31 cellular contexts compared by ENCODE assay signal in the genomic region with DNA sequence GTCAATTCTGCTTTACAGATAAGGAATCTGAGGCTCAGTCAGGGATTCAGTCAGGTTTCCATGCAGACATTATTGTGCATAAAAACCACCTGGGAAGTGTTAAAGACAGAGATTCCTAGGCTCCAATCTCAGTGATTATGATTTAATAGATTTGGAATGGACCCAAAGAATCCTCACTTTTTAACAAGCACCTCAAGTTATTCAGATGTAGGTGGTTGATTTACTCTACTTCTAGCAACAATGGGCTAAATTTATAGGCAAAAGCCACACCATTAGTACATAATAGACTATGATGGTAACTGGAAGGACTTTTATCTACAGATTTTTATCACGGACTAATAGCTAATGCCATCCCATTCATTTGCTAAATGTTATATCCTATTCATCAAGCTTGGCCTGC.
"Had no signal": no experiment of that assay in that cellular context is flagged by ENCODE, and none has a peak within 500 bp of the region (broad histone marks: within the 10 kb centered on the region; RNA-seq: fewer than 3 reads in every experiment).

No MANE protein-coding gene starts in this region.

- H3K9me3 Mint-ChIP-seq: activated B cell treated with CpG ODN at 0.5 μM for 24 hours; activated CD4-positive, alpha-beta memory T cell treated with anti-CD3 and anti-CD28 coated beads, Interleukin-2, amount 10 ng/mL, durations not matched to agents 7 days and 5 days; activated CD4-positive, alpha-beta T cell treated with anti-CD3 and anti-CD28 coated beads, Interleukin-2, amount 10 ng/mL, durations not matched to agents 7 days and 5 days; activated T-cell treated with anti-CD3 and anti-CD28 coated beads, Interleukin-2, amount 50 U/mL, for 24 hours; brain; T-helper 2 cell treated with Interferon-gamma antibody and Interleukin-4, amounts not matched to agents 5 μg/mL and 100 μg/mL, for 36 hours had no signal

- H3K36me3 Mint-ChIP-seq: activated naive CD8-positive, alpha-beta T cell; brain had no signal

- H3K4me1 ChIP-seq: breast epithelium, colonic mucosa, esophagus squamous epithelium, gastroesophageal sphincter had no signal

- H3K27ac ChIP-seq: breast epithelium, cardiac muscle cell, colonic mucosa, epithelial cell of prostate, esophagus squamous epithelium, gastroesophageal sphincter, WERI-Rb-1 had no signal

- DNase-seq: activated B cell treated with CpG ODN at 0.5 μM for 24 hours; activated CD4-positive, alpha-beta memory T cell treated with anti-CD3 and anti-CD28 coated beads, Interleukin-2, amount 10 ng/mL, durations not matched to agents 7 days and 5 days; activated CD4-positive, alpha-beta T cell treated with anti-CD3 and anti-CD28 coated beads, Interleukin-2, amount 10 ng/mL, durations not matched to agents 7 days and 5 days; activated CD4-positive, alpha-beta T cell treated with anti-CD3 and anti-CD28 coated beads, Interleukin-2, amount 50 U/mL, for 4 hours; activated CD8-positive, alpha-beta memory T cell treated with anti-CD3 and anti-CD28 coated beads, Interleukin-2, amount 50 U/mL, for 48 hours; activated gamma-delta T cell; activated naive CD4-positive, alpha-beta T cell; activated naive CD4-positive, alpha-beta T cell treated with anti-CD3 and anti-CD28 coated beads, Interleukin-2, amount 50 U/mL, for 16 hours; activated T-cell treated with anti-CD3 and anti-CD28 coated beads for 4 hours; activated T-cell treated with anti-CD3 and anti-CD28 coated beads, Interleukin-2, amount 50 U/mL, for 24 hours; activated T-cell treated with anti-CD3 and anti-CD28 coated beads, Interleukin-2, amount 50 U/mL, for 72 hours; amniotic stem cell; aorta; central memory CD4-positive, alpha-beta T cell; cerebellar nuclear complex; colonic mucosa; effector CD8-positive, alpha-beta T cell; esophagus squamous epithelium; foreskin melanocyte; T-helper 1 cell; T-helper 17 cell; T1000; WERI-Rb-1 had no signal

- H3K27me3 Mint-ChIP-seq: brain had no signal

- H3K4me1 Mint-ChIP-seq: activated B cell treated with CpG ODN at 0.5 μM for 24 hours; activated CD4-positive, alpha-beta memory T cell treated with anti-CD3 and anti-CD28 coated beads, Interleukin-2, amount 10 ng/mL, durations not matched to agents 7 days and 5 days; activated CD4-positive, alpha-beta T cell treated with anti-CD3 and anti-CD28 coated beads, Interleukin-2, amount 10 ng/mL, durations not matched to agents 7 days and 5 days had no signal

- H3K9me3 ChIP-seq: breast epithelium, colonic mucosa, esophagus squamous epithelium, gastroesophageal sphincter had no signal

- H3K27ac Mint-ChIP-seq: activated B cell treated with CpG ODN at 0.5 μM for 24 hours; activated CD4-positive, alpha-beta memory T cell treated with anti-CD3 and anti-CD28 coated beads, Interleukin-2, amount 10 ng/mL, durations not matched to agents 7 days and 5 days; activated CD4-positive, alpha-beta T cell treated with anti-CD3 and anti-CD28 coated beads, Interleukin-2, amount 10 ng/mL, durations not matched to agents 7 days and 5 days; activated naive CD8-positive, alpha-beta T cell; activated T-cell treated with anti-CD3 and anti-CD28 coated beads, Interleukin-2, amount 50 U/mL, for 24 hours; activated T-cell treated with anti-CD3 and anti-CD28 coated beads, Interleukin-2, amount 50 U/mL, for 72 hours; brain; T-helper 17 cell; T-helper 2 cell treated with Interferon-gamma antibody and Interleukin-4, amounts not matched to agents 5 μg/mL and 100 μg/mL, for 36 hours had no signal

- ATAC-seq: activated CD4-positive, CD25-positive, alpha-beta regulatory T cell treated with anti-CD3 and anti-CD28 coated beads, Interleukin-2, amount 50 U/mL, for 24 hours; activated T-cell treated with anti-CD3 and anti-CD28 coated beads, Interleukin-2, amount 50 U/mL, for 72 hours; gastroesophageal sphincter; T-helper 17 cell had no signal

- H3K36me3 ChIP-seq: breast epithelium, cardiac muscle cell, colonic mucosa, esophagus squamous epithelium, gastroesophageal sphincter, WERI-Rb-1 had no signal

- H3K4me3 Mint-ChIP-seq: activated B cell treated with CpG ODN at 0.5 μM for 24 hours; activated CD4-positive, alpha-beta memory T cell treated with anti-CD3 and anti-CD28 coated beads, Interleukin-2, amount 10 ng/mL, durations not matched to agents 7 days and 5 days; activated CD4-positive, alpha-beta T cell treated with anti-CD3 and anti-CD28 coated beads, Interleukin-2, amount 10 ng/mL, durations not matched to agents 7 days and 5 days; activated naive CD8-positive, alpha-beta T cell; activated T-cell treated with anti-CD3 and anti-CD28 coated beads, Interleukin-2, amount 50 U/mL, for 24 hours; activated T-cell treated with anti-CD3 and anti-CD28 coated beads, Interleukin-2, amount 50 U/mL, for 72 hours; brain; T-helper 17 cell; T-helper 2 cell treated with Interferon-gamma antibody and Interleukin-4, amounts not matched to agents 5 μg/mL and 100 μg/mL, for 36 hours had no signal

- H3K27me3 ChIP-seq: breast epithelium, cardiac muscle cell, colonic mucosa, esophagus squamous epithelium, gastroesophageal sphincter had no signal

- H3K4me3 ChIP-seq: breast epithelium, cardiac muscle cell, colonic mucosa, esophagus squamous epithelium, gastroesophageal sphincter had no signal
